ENCODE assay signal across 8 cellular contexts in the genomic region with DNA sequence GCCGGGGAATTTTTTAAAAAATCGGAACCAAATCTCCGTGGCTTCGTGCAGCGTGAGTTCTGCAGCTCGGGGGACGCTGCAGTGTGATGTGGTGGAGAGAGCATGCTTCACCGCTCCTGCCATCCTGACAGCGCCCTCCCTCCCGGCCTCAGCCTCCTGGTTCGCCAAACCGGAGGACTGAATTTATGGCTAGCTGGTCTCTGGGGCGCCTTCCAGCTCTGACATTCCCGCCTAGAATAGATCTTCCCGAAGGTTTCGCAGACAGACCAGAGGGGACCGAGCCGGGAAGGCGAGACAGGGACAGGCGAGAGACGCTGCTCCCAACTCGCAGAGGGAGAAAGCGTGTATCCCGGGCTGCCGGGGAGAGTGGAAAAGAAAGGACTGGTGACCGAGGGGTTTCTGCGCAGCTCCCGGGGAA. TPM values are rescaled to one million over a fixed set of nuclear protein-coding genes. Genes with fewer than 3 reads are reported as not detected.
DNase-seq lines count a peak whose midpoint lies in the region; ATAC-seq, FAIRE-seq and TF ChIP-seq lines count a peak whose summit lies in the region.

No MANE protein-coding gene starts in this region.

- CTCF ChIA-PET in CD8-positive, alpha-beta memory T cell (lab: Charles Lee): interaction anchor here (0.7 to 1.6 kb wide), 9 partner anchors 9 to 230 kb away, joined by 3 to 5 read pairs (median 3); partner anchors contain the start of gene HOPX

- intact Hi-C loops in breast epithelium (cut with DNase I; ENCODE audit: low total_unique reads): no loop called here

- TF ChIP-seq POLR2A in breast epithelium (IDR thresholded peaks at IDR 0.05) (no peak), GM12891 (IDR thresholded peaks at IDR 0.05; ENCODE audit: low read depth, low read length) (no peak)

- peak overlapping the region; percentile 57 for H3K9ac ChIP-seq in skeletal muscle satellite cell (ENCODE audit: low read depth, low read length)

- peaks cover 36% of the 10 kb centered on the region for H3K4me1 ChIP-seq in CD8-positive, alpha-beta memory T cell (ENCODE audit: insufficient read depth, low read length)
- peaks cover 0 to 5% of the 10 kb centered on the region in 2 donors for H3K4me1 ChIP-seq in breast epithelium
- H3K4me1 ChIP-seq in skeletal muscle satellite cell (ENCODE audit: control insufficient read depth, insufficient read depth, low read length): peaks cover 45% of the 10 kb centered on the region

- H3K4me3 ChIP-seq in CD8-positive, alpha-beta memory T cell (ENCODE audit: low read length): peak overlapping the region; percentile 50
- H3K4me3 ChIP-seq in breast epithelium (peak overlapping the region; percentile 42 to 72 (median 61)), skeletal muscle satellite cell (ENCODE audit: low read length) (peak overlapping the region; percentile 75)

- H3K27ac Mint-ChIP-seq in CD8-positive, alpha-beta memory T cell: peak overlapping the region; percentile 70 to 99 (median 92)
- peak overlapping the region in 2 of 3 donors; percentile 7 to 88 for H3K27ac Mint-ChIP-seq in IgD-negative memory B cell

- no peaks in the 10 kb centered on the region for H3K27me3 ChIP-seq in CD8-positive, alpha-beta memory T cell (ENCODE audit: insufficient read depth, low read length, poor library complexity, severe bottlenecking)
- H3K27me3 ChIP-seq in breast epithelium: peaks cover 0 to 28% of the 10 kb centered on the region in 2 donors
- peaks cover 5% of the 10 kb centered on the region for H3K27me3 ChIP-seq in skeletal muscle satellite cell (ENCODE audit: control insufficient read depth, insufficient read depth, low read length)

- no peaks in the 10 kb centered on the region for H3K9me3 Mint-ChIP-seq in CD8-positive, alpha-beta memory T cell
- H3K9me3 Mint-ChIP-seq in IgD-negative memory B cell: no peaks in the 10 kb centered on the region

- H3K9me3 ChIP-seq in CD8-positive, alpha-beta memory T cell (ENCODE audit: low read length): no peaks in the 10 kb centered on the region
- H3K9me3 ChIP-seq in breast epithelium (no peaks in the 10 kb centered on the region), skeletal muscle satellite cell (replicated peaks; ENCODE audit: low read length) (no peaks in the 10 kb centered on the region)

- H3K4me1 Mint-ChIP-seq in CD8-positive, alpha-beta memory T cell: peaks cover 67 to 71% (median 67%) of the 10 kb centered on the region in 3 donors
- peaks cover 29 to 45% (median 42%) of the 10 kb centered on the region in 3 donors for H3K4me1 Mint-ChIP-seq in IgD-negative memory B cell

- no peak for ATAC-seq in GM18867 (IDR thresholded peaks at IDR 0.05; ENCODE audit: unreplicated experiment)

- H3K4me3 Mint-ChIP-seq in CD8-positive, alpha-beta memory T cell: peak overlapping the region; percentile 88 to 97 (median 95)
- peak overlapping the region; percentile 89 to 98 (median 92) for H3K4me3 Mint-ChIP-seq in IgD-negative memory B cell

- H3K36me3 Mint-ChIP-seq in CD8-positive, alpha-beta memory T cell: peaks cover 0 to 5% (median 1%) of the 10 kb centered on the region in 3 donors
- no peaks in the 10 kb centered on the region for H3K36me3 Mint-ChIP-seq in IgD-negative memory B cell

- H3K27ac ChIP-seq in CD8-positive, alpha-beta memory T cell (ENCODE audit: low read depth, low read length): no peak overlapping the region
- peak overlapping the region; percentile 48 to 80 for H3K27ac ChIP-seq in breast epithelium

- peak overlapping the region; percentile 84 for H3K4me2 ChIP-seq in skeletal muscle satellite cell (ENCODE audit: low read length)

- no peaks in the 10 kb centered on the region for H3K36me3 ChIP-seq in CD8-positive, alpha-beta memory T cell (ENCODE audit: insufficient read depth, low read length)
- no peaks in the 10 kb centered on the region for H3K36me3 ChIP-seq in breast epithelium
- H3K36me3 ChIP-seq in skeletal muscle satellite cell (ENCODE audit: insufficient read depth, low read length): no peaks in the 10 kb centered on the region

- FAIRE-seq in GM12891 (lab: Jason Lieb, UNC): no peak

- no peak for TF ChIP-seq CTCF in breast epithelium (IDR thresholded peaks at IDR 0.05)

- H3K27me3 Mint-ChIP-seq in CD8-positive, alpha-beta memory T cell: peaks cover 7 to 9% of the 10 kb centered on the region in 2 donors
- H3K27me3 Mint-ChIP-seq in IgD-negative memory B cell: peaks cover 13% of the 10 kb centered on the region

- POLR2A ChIA-PET in CD8-positive, alpha-beta memory T cell (lab: Charles Lee): interaction anchor here (0.6 to 0.9 kb wide), 2 partner anchors 9 to 323 kb away, joined by 3 to 4 read pairs; partner anchors contain the start of gene POLR2B

- peak in 1 of 5 donors; percentile 21 for DNase-seq in CD8-positive, alpha-beta memory T cell
- DNase-seq in breast epithelium (ENCODE audit: low spot score in 2 of 2) (no peak), inferior parietal cortex (ENCODE audit: extremely low spot score) (peak; percentile 28), NCI-H774 (lab: John Stamatoyannopoulos, UW) (no peak), GM12891 (ENCODE audit: insufficient read length, low spot score) (no peak)

TF ChIP-seq in GM12891, 5 proteins besides CTCF, POLR2A, EP300 and RAD21:
- TF ChIP-seq SPI1 (IDR thresholded peaks at IDR 0.05; ENCODE audit: low read depth, low read length) (no peak), POU2F2 (IDR thresholded peaks at IDR 0.05; ENCODE audit: low read depth, low read length) (no peak), PAX5 (IDR thresholded peaks at IDR 0.05; ENCODE audit: insufficient read depth, low read length, severe bottlenecking) (no peak), POLR2AphosphoS5 (IDR thresholded peaks at IDR 0.05; ENCODE audit: low read depth, low read length) (no peak), TAF1 (IDR thresholded peaks at IDR 0.05; ENCODE audit: low read depth, low read length) (no peak)

RNA-seq across cellular contexts. Expression of gene HOPX, which starts 25.9 kb away (rescaled TPM):
- total RNA-seq in CD8-positive, alpha-beta memory T cell: 100 to 1,000 TPM; 159 to 171 TPM
- polyA plus RNA-seq in CD8-positive, alpha-beta memory T cell: 285 TPM
- 84.2 TPM for polyA plus RNA-seq in IgD-negative memory B cell
- 1 to 10 TPM; 3.8 to 9.8 (median 4.8) TPM for total RNA-seq in breast epithelium
- total RNA-seq in skeletal muscle satellite cell (2012; rRNA removed): 0.44 and 1.0 TPM in 2 replicates
- polyA plus RNA-seq in GM12891 (2012; ENCODE audit: low read depth, missing spikeins): 2.3 TPM

Comparison
In these comparisons a context has a peak if more than half of its experiments do, and no peak if none do; other contexts are left out.
1. RNA of gene HOPX, which starts 25.9 kb away (total RNA-seq): 159 to 171 TPM in CD8-positive, alpha-beta memory T cell; 3.8 to 9.8 TPM in breast epithelium; every median in the first group is over 10 times any median in the second.
2. Peak in every context shown above with its lines, with median percentiles within 50 percentile points of each other: H3K4me3 ChIP-seq.